Comparison of ENCODE assay signal across 1 cellular context in genomic region chr10:25017247-25017590, GRCh38.
TF ChIP-seq lines count a peak whose summit lies in the region.

No MANE protein-coding gene starts in this region.

TF ChIP-seq in K562, 482 proteins besides CTCF, POLR2A, EP300 and RAD21 (continued from another document):
- TF ChIP-seq NR2C2 (CRISPR knock-in tag; IDR thresholded peaks at IDR 0.05) (no peak), NR2C2 (tag; IDR thresholded peaks at IDR 0.05) (peak; percentile 29; the same call in 1 of the 2 replicates), HMBOX1 (IDR thresholded peaks at IDR 0.05) (no peak), ZNF197 (CRISPR knock-in tag; IDR thresholded peaks at IDR 0.05; ENCODE audit: low read depth) (0 out of 2 replicates have a peak, but pooled peaks have one; percentile 4), BACH1 (tag; IDR thresholded peaks at IDR 0.05) (0 out of 2 replicates have a peak, but pooled peaks have one; percentile 18), CUX1 (CRISPR knock-in tag; IDR thresholded peaks at IDR 0.05) (peak; percentile 40; the same call in 1 of the 2 replicates), ZNF407 (IDR thresholded peaks at IDR 0.05; ENCODE audit: low read depth) (peak; percentile 87), SMAD3 (CRISPR knock-in tag; conservative IDR thresholded peaks at IDR 0.05) (no peak), PHF20 (IDR thresholded peaks at IDR 0.05; ENCODE audit: partially characterized antibody) (peak; percentile 7), GTF2E2 (tag; IDR thresholded peaks at IDR 0.05) (peak; percentile 86), ZNF224 (CRISPR knock-in tag; IDR thresholded peaks at IDR 0.05) (no peak), GATAD2B (IDR thresholded peaks at IDR 0.05; ENCODE audit: borderline replicate concordance) (no peak), ZNF584 (CRISPR knock-in tag; IDR thresholded peaks at IDR 0.05; ENCODE audit: low read depth) (0 out of 2 replicates have a peak, but pooled peaks have one; percentile 48)
